ENCODE assay signal across 1 cellular context in the genomic region with DNA sequence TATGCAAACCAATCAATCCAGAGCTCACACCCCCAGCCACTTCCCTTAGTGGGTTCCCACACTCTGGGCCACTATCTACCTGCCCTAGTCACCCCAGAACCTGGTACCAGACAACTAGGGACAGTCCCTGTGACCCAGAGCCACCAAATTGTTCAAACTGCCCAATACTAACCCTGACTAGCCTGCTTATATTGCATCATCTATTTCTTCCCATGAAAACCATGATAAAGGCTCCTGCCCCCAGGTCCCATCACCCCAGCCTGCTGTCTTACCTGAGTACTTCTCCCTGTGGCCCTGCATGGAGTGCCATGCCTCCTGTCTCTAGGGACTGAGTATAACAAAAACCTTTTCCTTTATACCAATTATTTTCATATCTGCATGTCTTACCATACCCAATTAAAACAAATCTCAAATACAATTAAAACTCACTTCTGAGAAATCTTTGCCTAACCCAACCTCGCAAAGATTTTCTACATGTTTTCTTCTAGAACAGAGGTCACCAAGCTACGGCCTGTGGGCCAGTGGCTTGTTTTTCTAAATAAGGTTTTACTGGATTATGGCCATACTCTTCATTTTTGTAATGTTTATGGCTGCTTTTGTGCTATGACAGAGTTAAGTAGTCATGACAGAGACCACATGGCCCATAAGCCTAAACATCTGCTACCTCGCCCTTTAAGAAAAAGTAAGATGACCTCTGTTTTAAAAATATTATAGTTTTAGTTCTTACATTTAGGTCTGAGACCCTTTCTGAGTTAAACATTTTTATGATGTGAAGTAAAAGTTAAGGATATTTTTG.
TF ChIP-seq lines count a peak whose summit lies in the region.

No MANE protein-coding gene starts in this region.

TF ChIP-seq in IMR-90, 13 proteins besides CTCF, POLR2A, EP300 and RAD21:
- peak; percentile 41; the same call in 1 of the 2 replicates for TF ChIP-seq CEBPB (IDR thresholded peaks at IDR 0.05; ENCODE audit: low read depth, low read length)
- no peak for TF ChIP-seq RCOR1 (IDR thresholded peaks at IDR 0.05; ENCODE audit: insufficient replicate concordance, low read length)
